2 cellular contexts compared by ENCODE assay signal in genomic region chr19:31226536-31226935, GRCh38.
TF ChIP-seq lines count a peak whose summit lies in the region.

No MANE protein-coding gene starts in this region.

TF ChIP-seq in A549, 52 proteins besides CTCF, POLR2A, EP300 and RAD21 (continued from another document):
- TF ChIP-seq RNF2 (IDR thresholded peaks at IDR 0.05; ENCODE audit: borderline replicate concordance, low read depth) (no peak), EHMT2 (IDR thresholded peaks at IDR 0.05; ENCODE audit: low read depth) (no peak), ZFP36 (IDR thresholded peaks at IDR 0.05; ENCODE audit: borderline replicate concordance, partially characterized antibody) (no peak), GATA3 (IDR thresholded peaks at IDR 0.05; ENCODE audit: borderline replicate concordance) (no peak), ZC3H11A (IDR thresholded peaks at IDR 0.05) (no peak), ESRRA (IDR thresholded peaks at IDR 0.05; ENCODE audit: borderline replicate concordance, low read length) (no peak), JUNB (IDR thresholded peaks at IDR 0.05) (no peak), CHD4 (IDR thresholded peaks at IDR 0.05; ENCODE audit: borderline replicate concordance) (no peak), TFCP2L1 (CRISPR knock-in tag; IDR thresholded peaks at IDR 0.05) (no peak), RFX5 (IDR thresholded peaks at IDR 0.05) (no peak), HOXB5 (CRISPR knock-in tag; IDR thresholded peaks at IDR 0.05) (no peak), MAZ (IDR thresholded peaks at IDR 0.05; ENCODE audit: borderline replicate concordance, low read depth, low read length) (no peak)
TF ChIP-seq in A549: peak in this region for 0.

TF ChIP-seq in IMR-90, 13 proteins besides CTCF, POLR2A, EP300 and RAD21 (continued from another document):
- no peak for TF ChIP-seq USF2 (IDR thresholded peaks at IDR 0.05; ENCODE audit: low read depth, low read length)
- TF ChIP-seq MXI1 (IDR thresholded peaks at IDR 0.05; ENCODE audit: borderline replicate concordance, low read depth, low read length), result no peak
- no peak for TF ChIP-seq CHD1 (IDR thresholded peaks at IDR 0.05; ENCODE audit: low read depth, low read length)
- TF ChIP-seq RFX5 (IDR thresholded peaks at IDR 0.05; ENCODE audit: low read depth, low read length), result no peak
- no peak for TF ChIP-seq RCOR1 (IDR thresholded peaks at IDR 0.05; ENCODE audit: insufficient replicate concordance, low read length)
